22 cellular contexts compared by ENCODE assay signal in genomic region chr10:78846071-78846470, GRCh38.
DNase-seq lines count a peak whose midpoint lies in the region; ATAC-seq, FAIRE-seq and TF ChIP-seq lines count a peak whose summit lies in the region.
"Had no signal": no experiment of that assay in that cellular context is flagged by ENCODE, and none has a peak within 500 bp of the region (broad histone marks: within the 10 kb centered on the region; RNA-seq: fewer than 3 reads in every experiment).

No MANE protein-coding gene starts in this region.

- peaks cover 3% of the 10 kb centered on the region for H3K9me3 ChIP-seq in WERI-Rb-1 (ENCODE audit: severe bottlenecking)
- H3K9me3 ChIP-seq: A549, Caco-2 had no signal

- intact Hi-C loops in cardiac septum (cut with DNase I) (no loop called here), left ventricle myocardium superior (cut with micrococcal nuclease) (no loop called here), sciatic nerve (cut with DNase I) (no loop called here)

- ATAC-seq in left ventricle myocardium superior (no peak), sciatic nerve (no peak)
- ATAC-seq: CD8-positive, alpha-beta T cell had no signal

- H3K27ac ChIP-seq in WERI-Rb-1 (peak overlapping the region; percentile 91), caudate nucleus (ENCODE audit: low read depth, low read length) (peak overlapping the region; percentile 33), substantia nigra (ENCODE audit: low read depth, low read length, poor library complexity, severe bottlenecking) (no peak overlapping the region)
- H3K27ac ChIP-seq: 22Rv1; A549; BLaER1 treated with 17β-estradiol and CSF1 and Interleukin-3, amounts not matched to agents 10 nM and 100 nM; C4-2B had no signal

- no peaks in the 10 kb centered on the region for H3K27me3 ChIP-seq in WERI-Rb-1 (ENCODE audit: insufficient read depth, low read depth, severe bottlenecking)
- H3K27me3 ChIP-seq: BLaER1 treated with 17β-estradiol and CSF1 and Interleukin-3, amounts not matched to agents 10 nM and 100 nM had no signal

- DNase-seq in cardiac septum (ENCODE audit: low spot score) = peak; percentile 19
- no peak for DNase-seq in left ventricle myocardium superior
- DNase-seq in WERI-Rb-1 = no peak
- no peak for DNase-seq in caudate nucleus (lab: John Stamatoyannopoulos, UW)
- peak; percentile 72 for DNase-seq in mesenteric fat pad (ENCODE audit: low spot score)
- DNase-seq in sciatic nerve (ENCODE audit: low spot score) = no peak
- no peak for DNase-seq in H54 (ENCODE audit: insufficient read length, low spot score)
- no peak for DNase-seq in substantia nigra (lab: John Stamatoyannopoulos, UW)
- DNase-seq: AML-193; Calu3; CD4-positive, alpha-beta T cell; CD8-positive, alpha-beta T cell; DMS79 treated with DMSO at 0.1 percent for 48 hours; GF-D8 had no signal

- no peak for TF ChIP-seq POLR2A in H54 (IDR thresholded peaks at IDR 0.05; ENCODE audit: low read depth, low read length)

- no peak overlapping the region for H3K4me3 ChIP-seq in WERI-Rb-1 (ENCODE audit: low read depth, low read length)
- H3K4me3 ChIP-seq: A549; BLaER1 treated with 17β-estradiol and CSF1 and Interleukin-3, amounts not matched to agents 10 nM and 100 nM had no signal

- no peak for FAIRE-seq in H54 (lab: Jason Lieb, UNC)
- FAIRE-seq: A549, G401.6, GM12891, GM19239 had no signal

- no peak for TF ChIP-seq CTCF in WERI-Rb-1 (IDR thresholded peaks at IDR 0.05; ENCODE audit: low read depth, low read length)

- H3K36me3 ChIP-seq in WERI-Rb-1 = no peaks in the 10 kb centered on the region
- H3K36me3 ChIP-seq: BLaER1 treated with 17β-estradiol and CSF1 and Interleukin-3, amounts not matched to agents 10 nM and 100 nM had no signal

Comparison
In these comparisons a context has a peak if more than half of its experiments do, and no peak if none do; other contexts are left out.
1. DNase-seq: peak in cardiac septum (single experiment) and mesenteric fat pad (single experiment); none in left ventricle myocardium superior (single experiment), WERI-Rb-1 (single experiment), caudate nucleus (0 of 61), sciatic nerve (single experiment), H54 (single experiment) and substantia nigra (0 of 49).